ENCODE assay signal across 8 cellular contexts in the genomic region with DNA sequence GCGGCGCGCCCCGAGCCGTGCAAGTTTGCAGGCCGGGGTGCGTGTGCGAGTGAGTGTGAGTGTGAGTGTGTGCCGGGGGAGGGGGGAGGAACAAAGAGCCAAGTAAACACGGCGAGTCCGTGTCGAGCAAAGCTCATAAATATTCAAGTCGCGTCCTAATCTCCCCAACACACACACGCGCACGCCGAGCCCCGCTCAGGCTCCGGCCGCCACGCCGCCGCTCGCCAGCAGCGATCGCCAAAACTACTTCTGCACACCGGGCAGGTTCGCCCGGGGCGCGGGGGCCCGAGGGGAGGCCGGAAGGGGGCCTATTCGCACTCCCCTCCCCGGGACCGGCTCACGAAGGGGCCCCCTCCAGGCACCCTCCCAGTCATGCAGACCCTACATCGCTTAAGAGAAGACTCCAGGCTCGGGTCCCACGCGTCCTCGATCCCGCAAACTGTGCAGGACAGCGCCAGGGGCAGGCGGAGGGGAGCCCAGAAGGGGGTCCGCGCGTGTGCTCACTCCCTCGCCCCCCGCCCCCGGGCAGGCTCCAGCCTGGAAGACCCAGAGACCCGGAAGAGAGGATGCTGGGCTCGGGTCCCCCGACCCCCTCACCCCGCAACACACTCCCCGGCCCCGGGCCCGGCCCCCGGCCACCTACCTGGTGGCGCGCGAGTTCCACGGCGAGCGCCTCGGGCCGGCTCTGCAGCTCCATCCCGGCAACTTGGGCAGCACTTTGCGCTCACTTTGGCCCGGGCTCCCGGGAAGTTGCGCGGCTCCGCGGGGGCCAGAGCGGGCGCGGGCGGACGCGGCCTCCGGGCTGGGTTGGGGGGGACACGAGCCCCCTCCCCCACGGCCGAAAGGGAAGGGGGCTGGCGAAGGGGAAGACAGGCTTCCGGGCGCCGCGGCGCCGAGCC. TPM values are rescaled to one million over a fixed set of nuclear protein-coding genes. Genes with fewer than 3 reads are reported as not detected.
DNase-seq lines count a peak whose midpoint lies in the region; ATAC-seq lines count a peak whose summit lies in the region.

No MANE protein-coding gene starts in this region.

- no peak overlapping the region for H3K18ac ChIP-seq in trophoblast cell (ENCODE audit: low read length)

- H3K79me2 ChIP-seq in trophoblast cell (ENCODE audit: control insufficient read depth, insufficient read depth, low read length, poor library complexity) = peaks cover 7% of the 10 kb centered on the region

- H4K91ac ChIP-seq in trophoblast cell (ENCODE audit: low read depth, low read length) = peak overlapping the region; percentile 66

- peak overlapping the region; percentile 67 for H3K14ac ChIP-seq in trophoblast cell (ENCODE audit: low read length)

- H3K4me1 ChIP-seq in esophagus (ENCODE audit: control insufficient read depth in 2 of 2, insufficient read depth in 2 of 2, low read length in 1 of 2) (peaks cover 11 to 13% of the 10 kb centered on the region in 2 donors), trophoblast cell (ENCODE audit: control insufficient read depth in 1 of 2, insufficient read depth in 2 of 2, low read length in 2 of 2) (peaks cover 10 to 13% of the 10 kb centered on the region in 2 experiments)

- peak overlapping the region; percentile 22 for H4K12ac ChIP-seq in trophoblast cell (ENCODE audit: low read depth, low read length)

- peak overlapping the region; percentile 75 for H2AFZ ChIP-seq in trophoblast cell (ENCODE audit: insufficient read depth, low read length, poor library complexity)

- peak overlapping the region; percentile 25 to 68 for H3K4me3 ChIP-seq in esophagus (ENCODE audit: low read depth in 1 of 2, low read length in 2 of 2)
- peak overlapping the region; percentile 82 for H3K4me3 ChIP-seq in trophoblast cell (ENCODE audit: low read depth, low read length)

- H3K9me3 ChIP-seq in esophagus (ENCODE audit: control insufficient read depth in 2 of 2, insufficient read depth in 1 of 2, low read depth in 1 of 2, low read length in 1 of 2) (no peaks in the 10 kb centered on the region), trophoblast cell (ENCODE audit: insufficient read depth, low read depth, low read length) (peaks cover 4% of the 10 kb centered on the region)

- no peak overlapping the region for H2BK120ac ChIP-seq in trophoblast cell (ENCODE audit: insufficient read depth, low read length, poor library complexity)

- peaks cover 2 to 9% of the 10 kb centered on the region in 2 donors for H3K27me3 ChIP-seq in esophagus (ENCODE audit: control insufficient read depth in 1 of 2, insufficient read depth in 2 of 2, low read length in 2 of 2)
- H3K27me3 ChIP-seq in trophoblast cell (ENCODE audit: insufficient read depth, low read length) = no peaks in the 10 kb centered on the region

- H2BK12ac ChIP-seq in trophoblast cell (ENCODE audit: low read length) = no peak overlapping the region

- peak overlapping the region; percentile 72 for H3K4ac ChIP-seq in trophoblast cell (ENCODE audit: low read depth, low read length)

- peak overlapping the region; percentile 80 for H3K9ac ChIP-seq in trophoblast cell (ENCODE audit: low read length)

- H3K36me3 ChIP-seq in esophagus (ENCODE audit: control insufficient read depth in 2 of 2, insufficient read depth in 2 of 2, low read length in 1 of 2) = no peaks in the 10 kb centered on the region
- H3K36me3 ChIP-seq in trophoblast cell (ENCODE audit: control insufficient read depth in 1 of 2, insufficient read depth in 2 of 2, low read length in 2 of 2) = no peaks in the 10 kb centered on the region

- H4K8ac ChIP-seq in trophoblast cell (ENCODE audit: low read depth, low read length) = peak overlapping the region; percentile 71

- H2BK5ac ChIP-seq in trophoblast cell (ENCODE audit: low read depth, low read length, poor library complexity) = no peak overlapping the region

- no peak overlapping the region for H2AK5ac ChIP-seq in trophoblast cell (ENCODE audit: low read length)

- 1% methylated on average over 65 to 94 of the region's 94 CpGs for WGBS in esophagus, 2 donors
- no CpG with 5 or more reads among the region's 94 CpGs for WGBS in trophoblast cell (ENCODE audit: extremely low coverage, insufficient coverage, insufficient read length)

- H3K27ac ChIP-seq in esophagus (ENCODE audit: low read depth in 2 of 2, low read length in 1 of 2) = no peak overlapping the region
- H3K27ac ChIP-seq in trophoblast cell (ENCODE audit: low read depth, low read length) = no peak overlapping the region

- H3K23ac ChIP-seq in trophoblast cell (ENCODE audit: low read length) = no peak overlapping the region

- no peak for ATAC-seq in HG03442 (IDR thresholded peaks at IDR 0.05; ENCODE audit: unreplicated experiment)
- no peak for ATAC-seq in HG03520 (IDR thresholded peaks at IDR 0.05; ENCODE audit: unreplicated experiment)

- peaks cover 6% of the 10 kb centered on the region for H3K79me1 ChIP-seq in trophoblast cell (ENCODE audit: low read length)

- peak overlapping the region; percentile 98 for H3K4me2 ChIP-seq in trophoblast cell (ENCODE audit: low read length)

- DNase-seq in EH (ENCODE audit: low read depth) (peak; percentile 7), NCI-H748 (lab: John Stamatoyannopoulos, UW; ENCODE audit: unreplicated experiment) (peak; percentile 65), trophoblast cell (no peak), amniotic stem cell (lab: John Stamatoyannopoulos, UW) (no peak), SHP77 (lab: John Stamatoyannopoulos, UW) (no peak)

RNA-seq across cellular contexts. Expression of gene PHF21B, which starts 0.7 kb away (rescaled TPM):
- polyA plus RNA-seq in esophagus = under 1 TPM; 0.08 to 0.25 TPM
- polyA plus RNA-seq in trophoblast cell (2013) = 2.3 and 2.4 TPM in 2 replicates

Comparison
In these comparisons a context has a peak if more than half of its experiments do, and no peak if none do; other contexts are left out.
1. DNase-seq: peak in EH (single experiment) and NCI-H748 (single experiment); none in trophoblast cell (0 of 2), amniotic stem cell (single experiment) and SHP77 (0 of 2).